8 cellular contexts compared by ENCODE assay signal in the genomic region with DNA sequence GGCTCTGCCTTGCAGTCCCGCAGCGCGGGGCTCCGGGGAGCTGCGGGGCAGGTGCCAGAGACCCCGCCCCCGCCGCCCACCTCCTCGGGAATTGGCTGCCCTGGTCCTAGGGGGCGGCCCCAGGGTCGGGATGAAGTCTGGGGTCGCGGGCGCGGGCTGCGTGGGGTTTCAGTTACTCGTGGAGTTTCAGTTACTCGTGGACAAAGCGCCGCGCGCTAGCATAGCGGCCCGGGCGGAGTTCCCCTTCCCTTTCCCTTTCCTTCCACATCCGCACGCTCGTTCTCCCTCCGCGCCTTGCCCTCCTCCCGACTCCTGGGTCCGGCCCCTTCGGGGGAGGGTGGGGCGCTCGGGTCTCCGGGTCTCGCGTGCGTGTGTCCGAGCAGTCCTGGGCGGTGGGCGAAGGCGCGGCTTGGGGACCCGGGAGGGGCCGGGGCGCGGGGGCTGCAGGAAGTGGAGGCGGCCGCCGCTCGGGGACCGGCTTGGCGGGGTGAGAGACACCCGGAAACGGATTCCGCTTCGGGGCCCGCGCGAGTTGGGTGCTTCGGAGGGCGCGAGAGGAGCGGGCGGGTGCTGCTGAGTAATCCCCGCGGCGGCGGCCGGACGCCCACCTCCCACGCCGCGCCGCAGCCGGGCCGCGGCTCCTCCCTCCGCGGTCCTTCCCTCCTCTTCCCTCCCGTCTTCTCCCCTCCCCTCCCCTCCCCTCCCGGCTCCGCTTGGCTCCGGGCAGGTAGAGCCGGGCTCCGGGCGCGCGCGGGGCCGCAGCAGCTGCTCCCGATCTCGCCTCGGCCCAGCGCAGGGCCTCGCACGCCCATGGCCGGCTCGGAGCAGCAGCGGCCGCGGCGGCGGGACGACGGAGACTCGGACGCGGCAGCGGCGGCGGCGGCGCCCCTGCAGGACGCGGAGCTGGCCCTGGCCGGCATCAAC. TPM values are rescaled to one million over a fixed set of nuclear protein-coding genes. Genes with fewer than 3 reads are reported as not detected.
A peak's percentile ranks its signal among the peaks of the same experiment; 100 is the strongest.
DNase-seq lines count a peak whose midpoint lies in the region; ATAC-seq and TF ChIP-seq lines count a peak whose summit lies in the region.

A gene (plus strand): TSS at position 693 of the 924 bp plus-strand sequence. CDS start 118 bp downstream, at position 811.

- peak; percentile 34 for ATAC-seq in HG03139 (IDR thresholded peaks at IDR 0.05; ENCODE audit: unreplicated experiment)

- CTCF ChIA-PET in A673 (lab: Charles Lee): interaction anchor here (0.5 to 0.6 kb wide), 2 partner anchors 90 to 116 kb away, joined by 3 to 4 read pairs; no protein-coding TSS in a partner anchor

- H3K9me3 ChIP-seq in A673 (ENCODE audit: low read depth, low read length, poor library complexity, severe bottlenecking) (no peaks in the 10 kb centered on the region), OCI-LY3 (ENCODE audit: insufficient read depth, low read length) (no peaks in the 10 kb centered on the region), muscle layer of colon (ENCODE audit: low read length) (no peaks in the 10 kb centered on the region)

- H3K79me2 ChIP-seq in OCI-LY3 (ENCODE audit: low read length): peaks cover 48% of the 10 kb centered on the region

- H3K4me3 ChIP-seq in A673 (ENCODE audit: low read depth, low read length, poor library complexity, severe bottlenecking): peak within 1 kb of the TSS; percentile 89
- H3K4me3 ChIP-seq in OCI-LY3 (ENCODE audit: low read length): peak within 1 kb of the TSS; percentile 85
- peak within 1 kb of the TSS; percentile 68 to 86 for H3K4me3 ChIP-seq in muscle layer of colon (ENCODE audit: low read depth in 1 of 2, low read length in 2 of 2)

- H3K9ac ChIP-seq in OCI-LY3 (ENCODE audit: low read length) (peak within 1 kb of the TSS; percentile 91), muscle layer of colon (ENCODE audit: low read length) (peak within 1 kb of the TSS; percentile 17)

- H3K4me1 ChIP-seq in A673 (ENCODE audit: insufficient read depth, low read length, poor library complexity, severe bottlenecking) (peaks cover 15% of the 10 kb centered on the region), OCI-LY3 (ENCODE audit: low read length) (peaks cover 75% of the 10 kb centered on the region), muscle layer of colon (ENCODE audit: insufficient read depth, low read length) (peaks cover 4% of the 10 kb centered on the region)

- H4K20me1 ChIP-seq in OCI-LY3 (ENCODE audit: insufficient read depth, low read length): peaks cover 26% of the 10 kb centered on the region

- peak within 1 kb of the TSS; percentile 50; the same call in 1 of the 2 replicates for H2AFZ ChIP-seq in OCI-LY3 (ENCODE audit: low read depth, low read length)

- H3K36me3 ChIP-seq in A673 (ENCODE audit: insufficient read depth, low read length, poor library complexity, severe bottlenecking) (no peaks in the 10 kb centered on the region), OCI-LY3 (replicated peaks; ENCODE audit: low read depth, low read length) (peaks cover 17% of the 10 kb centered on the region), muscle layer of colon (ENCODE audit: insufficient read depth, low read length) (no peaks in the 10 kb centered on the region)

- H3K27me3 ChIP-seq in A673 (replicated peaks; ENCODE audit: insufficient read depth, low read depth, low read length, poor library complexity) (no peaks in the 10 kb centered on the region), OCI-LY3 (ENCODE audit: low read depth, low read length) (no peaks in the 10 kb centered on the region), muscle layer of colon (ENCODE audit: control insufficient read depth in 1 of 2, insufficient read depth in 2 of 2, low read length in 2 of 2) (no peaks in the 10 kb centered on the region)

- POLR2A ChIA-PET in A673 (lab: Charles Lee; ENCODE audit: low non-redundant PET): no interaction called here

- H3K27ac ChIP-seq in A673 (ENCODE audit: low read depth, low read length, poor library complexity, severe bottlenecking) (peak within 1 kb of the TSS; percentile 78), OCI-LY3 (ENCODE audit: low read length) (peak within 1 kb of the TSS; percentile 64), epithelial cell of prostate (peak within 1 kb of the TSS; percentile 24), muscle layer of colon (ENCODE audit: low read depth, low read length) (peak within 1 kb of the TSS; percentile 73)

- TF ChIP-seq CTCF in A673 (conservative IDR thresholded peaks at IDR 0.05; ENCODE audit: low read depth, low read length) (no peak), OCI-LY3 (IDR thresholded peaks at IDR 0.05; ENCODE audit: low read depth, low read length) (no peak)

- TF ChIP-seq POLR2A in GM18526 (IDR thresholded peaks at IDR 0.05; ENCODE audit: extremely low read depth, insufficient read length): peak; percentile 37

- intact Hi-C loops in A673 (cut with micrococcal nuclease; ENCODE audit: unreplicated experiment): no loop called here

- BruUV-seq in A673 (replicated peaks; lab: Mats Ljungman, UMichigan): no TSS peak

- peak within 1 kb of the TSS; percentile 89 for H3K4me2 ChIP-seq in OCI-LY3 (ENCODE audit: low read length)

- DNase-seq in A673 (ENCODE audit: low spot score) (peak; percentile 76), activated T-cell treated with anti-CD3 and anti-CD28 coated beads for 1 hour (ENCODE audit: low read depth) (peak; percentile 71), epithelial cell of prostate (ENCODE audit: low read depth, low spot score) (no peak)
- peak; percentile 65 for DNase-seq in stimulated activated CD8-positive, alpha-beta memory T cell treated with anti-CD3 and anti-CD28 coated beads, Interleukin-7, amount 100 ng/mL, for 24 hours (ENCODE audit: low read depth)

RNA-seq across cellular contexts. Expression of the gene that starts here (rescaled TPM):
- 20.7 and 24.0 TPM in 2 replicates for total RNA-seq in A673 (2021)

Comparison
In these comparisons a context has a peak if more than half of its experiments do, and no peak if none do; other contexts are left out.
1. H3K27ac ChIP-seq: peak in every context shown above with its lines; median percentile 78 in A673; 73 in muscle layer of colon; 64 in OCI-LY3; 24 in epithelial cell of prostate.